Comparison of ENCODE assay signal across 8 cellular contexts in the genomic region with DNA sequence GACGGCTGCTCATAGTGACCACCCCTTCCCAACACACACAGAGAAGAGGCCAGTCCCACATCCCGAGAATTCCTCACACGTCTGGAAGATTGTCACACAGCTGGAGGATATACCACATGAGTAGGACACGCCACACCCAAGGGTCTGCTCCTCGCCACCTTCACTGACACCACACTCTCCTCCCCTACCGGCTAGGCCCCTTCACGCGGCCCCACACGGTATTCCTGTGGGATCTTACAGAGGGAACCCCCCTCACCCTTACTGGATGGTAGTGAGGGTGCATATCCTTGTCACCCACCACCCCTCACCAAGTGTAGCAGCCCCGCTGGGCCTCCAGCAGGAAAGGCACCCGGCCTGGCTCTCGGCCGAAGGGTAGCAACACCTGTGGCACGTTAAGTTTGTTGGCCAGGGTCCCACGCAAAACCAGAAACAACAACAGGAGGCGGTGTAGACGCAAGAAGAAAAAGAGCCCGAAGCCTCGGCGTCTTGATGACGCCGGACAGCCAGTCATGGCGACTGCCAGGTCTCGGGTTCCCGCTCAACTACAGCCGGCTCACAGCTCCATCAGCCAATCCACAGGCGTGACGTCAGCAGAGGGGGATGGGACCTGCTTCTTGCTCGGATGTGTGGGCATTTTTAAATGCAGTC. TPM values are rescaled to one million over a fixed set of nuclear protein-coding genes. Genes with fewer than 3 reads are reported as not detected.
A peak's percentile ranks its signal among the peaks of the same experiment; 100 is the strongest.
DNase-seq lines count a peak whose midpoint lies in the region; ATAC-seq and TF ChIP-seq lines count a peak whose summit lies in the region.

A gene (minus strand): TSS at position 540 of the 648 bp plus-strand sequence.

- intact Hi-C loops in left cardiac atrium (cut with DNase I) (loop anchor here in 1 of 2 donors (10.0 kb wide), 1 partner anchor 160 kb away; a partner anchor contains a TSS), sciatic nerve (cut with DNase I) (no loop called here)

- ATAC-seq in activated CD8-positive, alpha-beta T cell treated with anti-CD3 and anti-CD28 coated beads, Interleukin-2, amount 10 ng/mL, durations not matched to agents 7 days and 5 days: no peak
- peak; percentile 55 to 56 for ATAC-seq in left cardiac atrium
- ATAC-seq in sciatic nerve: peak; percentile 56
- no peak for ATAC-seq in HG03354 (IDR thresholded peaks at IDR 0.05; ENCODE audit: poor library complexity, severe bottlenecking, unreplicated experiment)

- peak within 1 kb of the TSS; percentile 57 for H3K27ac Mint-ChIP-seq in activated CD8-positive, alpha-beta T cell treated with anti-CD3 and anti-CD28 coated beads, Interleukin-2, amount 10 ng/mL, durations not matched to agents 7 days and 5 days

- DNase-seq in activated CD8-positive, alpha-beta T cell treated with anti-CD3 and anti-CD28 coated beads, Interleukin-2, amount 10 ng/mL, durations not matched to agents 7 days and 5 days: no peak
- DNase-seq in left cardiac atrium (peak; percentile 91), sciatic nerve (ENCODE audit: low spot score) (peak; percentile 79), NK-92 (lab: John Stamatoyannopoulos, UW; ENCODE audit: unreplicated experiment) (no peak), NCI-H69 (lab: John Stamatoyannopoulos, UW) (no peak), NCI-H2081 (lab: John Stamatoyannopoulos, UW) (no peak)

- no peaks in the 10 kb centered on the region for H3K27me3 Mint-ChIP-seq in activated CD8-positive, alpha-beta T cell treated with anti-CD3 and anti-CD28 coated beads, Interleukin-2, amount 10 ng/mL, durations not matched to agents 7 days and 5 days (ENCODE audit: low read depth)

- H3K36me3 Mint-ChIP-seq in activated CD8-positive, alpha-beta T cell treated with anti-CD3 and anti-CD28 coated beads, Interleukin-2, amount 10 ng/mL, durations not matched to agents 7 days and 5 days (ENCODE audit: low read depth): peaks cover 60% of the 10 kb centered on the region

- CTCF ChIA-PET in activated CD8-positive, alpha-beta T cell treated with anti-CD3 and anti-CD28 coated beads, Interleukin-2, amount 10 ng/mL, durations not matched to agents 7 days and 5 days (lab: Charles Lee): interaction anchor here (1.2 to 1.6 kb wide), 2 partner anchors 9 to 117 kb away, joined by 3 to 13 read pairs; no protein-coding TSS in a partner anchor

- POLR2A ChIA-PET in activated CD8-positive, alpha-beta T cell treated with anti-CD3 and anti-CD28 coated beads, Interleukin-2, amount 10 ng/mL, durations not matched to agents 7 days and 5 days (lab: Charles Lee): interaction anchor here (0.5 to 1.5 kb wide), 3 partner anchors 39 to 210 kb away, joined by 3 read pairs; no protein-coding TSS in a partner anchor

- H3K9me3 Mint-ChIP-seq in activated CD8-positive, alpha-beta T cell treated with anti-CD3 and anti-CD28 coated beads, Interleukin-2, amount 10 ng/mL, durations not matched to agents 7 days and 5 days (ENCODE audit: insufficient read depth): no peaks in the 10 kb centered on the region

- H3K4me1 Mint-ChIP-seq in activated CD8-positive, alpha-beta T cell treated with anti-CD3 and anti-CD28 coated beads, Interleukin-2, amount 10 ng/mL, durations not matched to agents 7 days and 5 days (ENCODE audit: low read depth): peaks cover 51% of the 10 kb centered on the region

- no peak within 1 kb of the TSS for H3K4me3 Mint-ChIP-seq in activated CD8-positive, alpha-beta T cell treated with anti-CD3 and anti-CD28 coated beads, Interleukin-2, amount 10 ng/mL, durations not matched to agents 7 days and 5 days

- TF ChIP-seq POLR2A in GM18526 (IDR thresholded peaks at IDR 0.05; ENCODE audit: extremely low read depth, insufficient read length): peak; percentile 16

RNA-seq across cellular contexts. Expression of the gene that starts here (rescaled TPM):
- under 1 TPM; 0.08 to 0.13 TPM for total RNA-seq in activated CD8-positive, alpha-beta T cell treated with anti-CD3 and anti-CD28 coated beads, Interleukin-2, amount 10 ng/mL, durations not matched to agents 7 days and 5 days
- total RNA-seq in left cardiac atrium: under 1 TPM; 0.13 to 0.74 TPM
- total RNA-seq in sciatic nerve: 0.18 TPM

Comparison
In these comparisons a context has a peak if more than half of its experiments do, and no peak if none do; other contexts are left out.
1. Peak in DNase-seq and ATAC-seq in left cardiac atrium; RNA of the gene not detected or under 1 TPM.
2. Peak in DNase-seq and ATAC-seq in sciatic nerve; RNA of the gene not detected or under 1 TPM.